18 cellular contexts compared by ENCODE assay signal in genomic region chr18:32441536-32441935, GRCh38. TPM values are rescaled to one million over a fixed set of nuclear protein-coding genes. Genes with fewer than 3 reads are reported as not detected.
DNase-seq lines count a peak whose midpoint lies in the region; ATAC-seq, FAIRE-seq and TF ChIP-seq lines count a peak whose summit lies in the region.
"Had no signal": no experiment of that assay in that cellular context is flagged by ENCODE, and none has a peak within 500 bp of the region (broad histone marks: within the 10 kb centered on the region; RNA-seq: fewer than 3 reads in every experiment).

No MANE protein-coding gene starts in this region.

- H3K27me3 Mint-ChIP-seq in astrocyte (ENCODE audit: low read depth, unreplicated experiment): no peaks in the 10 kb centered on the region

- no peak overlapping the region for H2BK15ac ChIP-seq in mesenchymal stem cell (ENCODE audit: low read depth, poor library complexity, severe bottlenecking)

- H3K4me2 ChIP-seq in astrocyte (ENCODE audit: low read length) (peak overlapping the region; percentile 67), mesenchymal stem cell (ENCODE audit: low read length, poor library complexity, severe bottlenecking) (no peak overlapping the region)
- H3K4me2 ChIP-seq: BLaER1 treated with 17β-estradiol and CSF1 and Interleukin-3, amounts not matched to agents 10 nM and 100 nM had no signal

- no peak for TF ChIP-seq EP300 in suprapubic skin (IDR thresholded peaks at IDR 0.05)

- peaks cover 16% of the 10 kb centered on the region for H3K79me1 ChIP-seq in mesenchymal stem cell (replicated peaks; ENCODE audit: low read length, poor library complexity, severe bottlenecking)

- peak overlapping the region; percentile 13 for H3K9ac ChIP-seq in astrocyte (ENCODE audit: low read length)
- peak overlapping the region; percentile 15 for H3K9ac ChIP-seq in mesenchymal stem cell (ENCODE audit: low read length)
- H3K9ac ChIP-seq: BLaER1 treated with 17β-estradiol and CSF1 and Interleukin-3, amounts not matched to agents 10 nM and 100 nM had no signal

- no peak overlapping the region for H2BK5ac ChIP-seq in mesenchymal stem cell (ENCODE audit: low read depth, low read length, poor library complexity, severe bottlenecking)

- TF ChIP-seq CTCF in astrocyte (IDR thresholded peaks at IDR 0.05; ENCODE audit: insufficient read depth, low read depth, low read length) (no peak), dorsolateral prefrontal cortex (IDR thresholded peaks at IDR 0.05 in 54 of 56, conservative IDR thresholded peaks at IDR 0.05 in 2 of 56; ENCODE audit: low read depth in 1 of 56, partially characterized antibody in 56 of 56) (no peak), suprapubic skin (IDR thresholded peaks at IDR 0.05) (no peak)

- ATAC-seq in HG02870 (IDR thresholded peaks at IDR 0.05; ENCODE audit: unreplicated experiment): no peak
- ATAC-seq: gastroesophageal sphincter; stimulated activated naive CD8-positive, alpha-beta T cell treated with anti-CD3 and anti-CD28 coated beads, Interleukin-15, Interleukin-2, amounts not matched to agents 100 U/mL and 50 U/mL, for 24 hours had no signal

- no peak overlapping the region for H3K4ac ChIP-seq in mesenchymal stem cell (ENCODE audit: low read depth in 1 of 2, low read length in 2 of 2)

- H4K20me1 ChIP-seq in astrocyte (ENCODE audit: insufficient read depth, low read length): peaks cover 9% of the 10 kb centered on the region
- H4K20me1 ChIP-seq: BLaER1 treated with 17β-estradiol and CSF1 and Interleukin-3, amounts not matched to agents 10 nM and 100 nM had no signal

- H3K23ac ChIP-seq in mesenchymal stem cell (ENCODE audit: low read length in 2 of 2): no peak overlapping the region

- H4K91ac ChIP-seq in mesenchymal stem cell (ENCODE audit: low read length): no peak overlapping the region

- no peak overlapping the region for H2BK12ac ChIP-seq in mesenchymal stem cell (ENCODE audit: low read length in 2 of 2)

- no peak overlapping the region for H3K18ac ChIP-seq in mesenchymal stem cell (ENCODE audit: low read depth in 1 of 2, low read length in 2 of 2)

- H3K27ac ChIP-seq in astrocyte (ENCODE audit: low read depth, low read length): no peak overlapping the region
- H3K27ac ChIP-seq in dorsolateral prefrontal cortex: peak overlapping the region in 57 of 59 donors; percentile 5 to 90 (median 76)
- H3K27ac ChIP-seq in mesenchymal stem cell (ENCODE audit: low read length, poor library complexity, severe bottlenecking): no peak overlapping the region
- H3K27ac ChIP-seq in suprapubic skin: peak overlapping the region; percentile 3
- H3K27ac ChIP-seq: BLaER1 treated with 17β-estradiol and CSF1 and Interleukin-3, amounts not matched to agents 10 nM and 100 nM; gastroesophageal sphincter; Peyer's patch had no signal

- no peak overlapping the region for H2BK120ac ChIP-seq in mesenchymal stem cell (ENCODE audit: low read depth, low read length)

- peak overlapping the region; percentile 83 for H3K27ac Mint-ChIP-seq in astrocyte (ENCODE audit: unreplicated experiment)
- H3K27ac Mint-ChIP-seq: activated T-helper 1 cell treated with anti-CD3 and anti-CD28 coated beads, Interleukin-12 subunit alpha, Interleukin-12 subunit beta, Interleukin-2, Interleukin-4 antibody, amounts not matched to agents 30 ng/mL and 10 ng/mL and 1 ng/mL, durations not matched to agents 14 hours and 24 hours and 36 hours; HFFc6 had no signal

- peaks cover 3% of the 10 kb centered on the region for H3K79me2 ChIP-seq in astrocyte (ENCODE audit: insufficient read depth, low read length)

- intact Hi-C loops in dorsolateral prefrontal cortex (cut with DNase I): loop anchor here (2.0 kb wide), 1 partner anchor 29 kb away; the partner anchor contains the start of gene GAREM1 (in 2 of the 2)

- peak overlapping the region; percentile 79 for H3K4me3 Mint-ChIP-seq in astrocyte (ENCODE audit: unreplicated experiment)
- H3K4me3 Mint-ChIP-seq: activated T-helper 1 cell treated with anti-CD3 and anti-CD28 coated beads, Interleukin-12 subunit alpha, Interleukin-12 subunit beta, Interleukin-2, Interleukin-4 antibody, amounts not matched to agents 30 ng/mL and 10 ng/mL and 1 ng/mL, durations not matched to agents 14 hours and 24 hours and 36 hours; HFFc6 had no signal

- H3K9me3 ChIP-seq in astrocyte (ENCODE audit: insufficient read depth, low read depth, low read length): no peaks in the 10 kb centered on the region
- no peaks in the 10 kb centered on the region for H3K9me3 ChIP-seq in mesenchymal stem cell (ENCODE audit: control insufficient read depth, low read length)
- no peaks in the 10 kb centered on the region for H3K9me3 ChIP-seq in suprapubic skin
- H3K9me3 ChIP-seq: BLaER1 treated with 17β-estradiol and CSF1 and Interleukin-3, amounts not matched to agents 10 nM and 100 nM; gastroesophageal sphincter; Peyer's patch had no signal

- H3K36me3 ChIP-seq in astrocyte (ENCODE audit: insufficient read depth, low read length) (no peaks in the 10 kb centered on the region), mesenchymal stem cell (ENCODE audit: control insufficient read depth in 1 of 2, insufficient read depth in 2 of 2, low read depth in 1 of 2, low read length in 2 of 2) (no peaks in the 10 kb centered on the region), suprapubic skin (no peaks in the 10 kb centered on the region)
- H3K36me3 ChIP-seq: BLaER1 treated with 17β-estradiol and CSF1 and Interleukin-3, amounts not matched to agents 10 nM and 100 nM; gastroesophageal sphincter; Peyer's patch had no signal

- H3K4me1 ChIP-seq in astrocyte (ENCODE audit: insufficient read depth, low read length): no peaks in the 10 kb centered on the region
- H3K4me1 ChIP-seq in mesenchymal stem cell (ENCODE audit: control insufficient read depth, insufficient read depth, low read depth, low read length): peaks cover 3% of the 10 kb centered on the region
- no peaks in the 10 kb centered on the region for H3K4me1 ChIP-seq in suprapubic skin
- H3K4me1 ChIP-seq: BLaER1 treated with 17β-estradiol and CSF1 and Interleukin-3, amounts not matched to agents 10 nM and 100 nM had no signal

- H4K8ac ChIP-seq in mesenchymal stem cell (ENCODE audit: low read length): no peak overlapping the region

- H3K27me3 ChIP-seq in astrocyte (ENCODE audit: insufficient read depth, low read length) (no peaks in the 10 kb centered on the region), dorsolateral prefrontal cortex (no peaks in the 10 kb centered on the region), mesenchymal stem cell (ENCODE audit: control insufficient read depth in 1 of 2, insufficient read depth in 1 of 2, low read length in 2 of 2) (no peaks in the 10 kb centered on the region), suprapubic skin (no peaks in the 10 kb centered on the region)
- H3K27me3 ChIP-seq: BLaER1 treated with 17β-estradiol and CSF1 and Interleukin-3, amounts not matched to agents 10 nM and 100 nM; gastroesophageal sphincter; Peyer's patch had no signal

- no peak for TF ChIP-seq POLR2A in suprapubic skin (IDR thresholded peaks at IDR 0.05)

- H3K36me3 Mint-ChIP-seq in astrocyte (ENCODE audit: low read depth, unreplicated experiment): no peaks in the 10 kb centered on the region

- DNase-seq in astrocyte (ENCODE audit: low read depth): peak; percentile 62
- DNase-seq in dorsolateral prefrontal cortex: no peak
- DNase-seq in mesenchymal stem cell: no peak
- DNase-seq in suprapubic skin (ENCODE audit: low spot score in 2 of 2): no peak
- DNase-seq in NCI-H2227 treated with DMSO at 0.1 percent for 48 hours (lab: John Stamatoyannopoulos, UW): no peak
- DNase-seq in germinal center (ENCODE audit: low spot score): no peak
- DNase-seq: DMS53; effector CD8-positive, alpha-beta T cell; HFFc6; IMR-90; NCI-H748 treated with DMSO at 0.1 percent for 48 hours; Peyer's patch; stimulated activated naive CD8-positive, alpha-beta T cell treated with anti-CD3 and anti-CD28 coated beads, Interleukin-15, Interleukin-2, amounts not matched to agents 100 U/mL and 50 U/mL, for 24 hours had no signal

- 96% methylated on average over 8 of the region's 8 CpGs for WGBS in mesenchymal stem cell
- WGBS in suprapubic skin: 82% methylated on average over 8 of the region's 8 CpGs

- H3K4me1 Mint-ChIP-seq in astrocyte (ENCODE audit: low read depth, unreplicated experiment): peaks cover 5% of the 10 kb centered on the region

- H3K9me3 Mint-ChIP-seq in astrocyte (ENCODE audit: unreplicated experiment): no peaks in the 10 kb centered on the region
- H3K9me3 Mint-ChIP-seq: activated T-helper 1 cell treated with anti-CD3 and anti-CD28 coated beads, Interleukin-12 subunit alpha, Interleukin-12 subunit beta, Interleukin-2, Interleukin-4 antibody, amounts not matched to agents 30 ng/mL and 10 ng/mL and 1 ng/mL, durations not matched to agents 14 hours and 24 hours and 36 hours; HFFc6 had no signal

- H2AFZ ChIP-seq in astrocyte (ENCODE audit: low read depth, low read length) (no peak overlapping the region), mesenchymal stem cell (ENCODE audit: low read depth, low read length) (no peak overlapping the region)

- FAIRE-seq in astrocyte (lab: Jason Lieb, UNC): no peak
- FAIRE-seq: GM18507 had no signal

- no peak overlapping the region for H3K14ac ChIP-seq in mesenchymal stem cell (ENCODE audit: low read length in 2 of 2)

- H2AK5ac ChIP-seq in mesenchymal stem cell (ENCODE audit: low read length, severe bottlenecking): no peak overlapping the region

- peak overlapping the region; percentile 31 for H3K4me3 ChIP-seq in astrocyte (ENCODE audit: insufficient read depth, low read depth, low read length)
- peak overlapping the region; percentile 0 to 64 (median 43) for H3K4me3 ChIP-seq in dorsolateral prefrontal cortex
- H3K4me3 ChIP-seq in mesenchymal stem cell (ENCODE audit: insufficient read depth in 1 of 2, low read depth in 1 of 2, low read length in 2 of 2): peak overlapping the region in 1 of 2 experiments; percentile 59
- no peak overlapping the region for H3K4me3 ChIP-seq in suprapubic skin
- H3K4me3 ChIP-seq: BLaER1 treated with 17β-estradiol and CSF1 and Interleukin-3, amounts not matched to agents 10 nM and 100 nM; Peyer's patch had no signal

RNA-seq across cellular contexts. Expression of gene GAREM1, which starts 29.1 kb away (rescaled TPM):
- total RNA-seq in astrocyte (9.0 and 9.9 TPM in 2 replicates), dorsolateral prefrontal cortex (10 to 100 TPM; 16.7 to 42.4 (median 26.5) TPM), suprapubic skin (10 to 100 TPM; 42.9 to 70.8 (median 52.6) TPM)
- polyA plus RNA-seq in mesenchymal stem cell (2013, experiment 1 of 2): 4.6 TPM
- polyA plus RNA-seq in mesenchymal stem cell (2013, experiment 2 of 2): 4.8 TPM
- total RNA-seq: activated T-helper 1 cell treated with anti-CD3 and anti-CD28 coated beads, Interleukin-12 subunit alpha, Interleukin-12 subunit beta, Interleukin-2, Interleukin-4 antibody, amounts not matched to agents 30 ng/mL and 10 ng/mL and 1 ng/mL, durations not matched to agents 14 hours and 24 hours and 36 hours had no signal

Comparison
In these comparisons a context has a peak if more than half of its experiments do, and no peak if none do; other contexts are left out.
1. H3K27ac ChIP-seq: peak in dorsolateral prefrontal cortex (57 of 59) and suprapubic skin (single experiment); none in astrocyte (single experiment) and mesenchymal stem cell (single experiment).